ENCODE assay signal across 16 cellular contexts in the genomic region with DNA sequence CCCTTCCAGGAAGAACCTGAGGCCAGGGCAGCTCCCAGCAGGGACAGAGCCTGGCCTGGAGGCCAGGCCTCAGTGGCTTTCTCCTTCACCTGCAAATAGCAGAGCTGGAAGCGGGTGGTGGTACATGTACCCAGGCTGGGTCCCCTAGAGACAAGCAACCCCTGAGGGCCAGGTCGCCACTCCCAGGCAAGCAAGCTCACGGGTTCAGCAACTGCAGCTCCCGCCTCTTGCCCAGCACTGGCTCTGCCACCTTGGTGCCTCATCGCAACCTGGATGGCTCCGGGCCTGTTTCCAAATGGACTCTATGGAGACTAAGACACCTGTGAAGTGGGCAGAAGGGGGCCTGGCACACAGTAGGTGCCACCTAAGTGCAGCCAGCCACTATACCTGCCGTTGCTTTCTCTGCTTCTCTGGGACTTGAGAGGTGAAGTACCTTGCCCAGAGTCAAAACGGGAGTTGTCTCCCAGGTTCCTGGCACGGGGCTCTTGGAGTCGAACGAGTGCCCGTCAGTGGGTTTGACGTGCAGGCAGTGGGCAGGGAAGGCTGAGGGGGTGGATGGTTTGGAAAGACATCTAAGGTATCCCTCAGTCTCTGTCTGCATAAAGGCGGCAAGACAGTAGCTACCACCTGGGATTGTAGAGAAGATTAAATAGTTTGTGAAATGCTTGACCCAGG. TPM values are rescaled to one million over a fixed set of nuclear protein-coding genes. Genes with fewer than 3 reads are reported as not detected.
"Had no signal": no experiment of that assay in that cellular context is flagged by ENCODE, and none has a peak within 500 bp of the region (broad histone marks: within the 10 kb centered on the region; RNA-seq: fewer than 3 reads in every experiment).

No MANE protein-coding gene starts in this region.

- H3K4me3 ChIP-seq: tibial artery had no signal

- H3K36me3 ChIP-seq: brain microvascular endothelial cell, tibial artery, vagina had no signal

- H3K9me3 Mint-ChIP-seq: activated B cell treated with CpG ODN at 0.5 μM for 24 hours; activated CD8-positive, alpha-beta T cell treated with anti-CD3 and anti-CD28 coated beads for 36 hours; activated T-cell treated with anti-CD3 and anti-CD28 coated beads, Interleukin-2, amount 50 U/mL, for 4 hours; stimulated activated naive B cell treated with anti-CD40 and anti-IgM and Interleukin-4, amounts not matched to agents 10 μg/mL and 1 μg/mL and 100 μg/mL, for 72 hours had no signal

- DNase-seq: activated B cell treated with CpG ODN at 0.5 μM for 24 hours; activated CD4-positive, alpha-beta T cell treated with anti-CD3 and anti-CD28 coated beads for 48 hours; activated CD8-positive, alpha-beta T cell treated with anti-CD3 and anti-CD28 coated beads for 36 hours; activated gamma-delta T cell; activated T-cell treated with anti-CD3 and anti-CD28 coated beads, Interleukin-2, amount 50 U/mL, for 4 hours; amniotic stem cell; brain microvascular endothelial cell; dermis blood vessel endothelial cell; kidney glomerular epithelial cell; left ventricle myocardium superior; stimulated activated CD4-positive, alpha-beta T cell treated with anti-CD3 and anti-CD28 coated beads, Interleukin-2, amount 100 ng/mL, for 48 hours; stimulated activated naive B cell treated with anti-CD40 and anti-IgM and Interleukin-4, amounts not matched to agents 10 μg/mL and 1 μg/mL and 100 μg/mL, for 72 hours; tibial artery had no signal

- H3K9me3 ChIP-seq: tibial artery, vagina had no signal

- H3K4me3 Mint-ChIP-seq: activated B cell treated with CpG ODN at 0.5 μM for 24 hours; activated CD8-positive, alpha-beta T cell treated with anti-CD3 and anti-CD28 coated beads for 36 hours; activated naive CD8-positive, alpha-beta T cell; activated T-cell treated with anti-CD3 and anti-CD28 coated beads, Interleukin-2, amount 50 U/mL, for 4 hours; stimulated activated naive B cell treated with anti-CD40 and anti-IgM and Interleukin-4, amounts not matched to agents 10 μg/mL and 1 μg/mL and 100 μg/mL, for 72 hours had no signal

- H3K27ac ChIP-seq: brain microvascular endothelial cell, tibial artery, vagina had no signal

- H3K27ac Mint-ChIP-seq: activated B cell treated with CpG ODN at 0.5 μM for 24 hours; activated CD8-positive, alpha-beta T cell treated with anti-CD3 and anti-CD28 coated beads for 36 hours; activated naive CD8-positive, alpha-beta T cell; stimulated activated naive B cell treated with anti-CD40 and anti-IgM and Interleukin-4, amounts not matched to agents 10 μg/mL and 1 μg/mL and 100 μg/mL, for 72 hours had no signal

- H3K36me3 Mint-ChIP-seq: activated naive CD8-positive, alpha-beta T cell; stimulated activated naive B cell treated with anti-CD40 and anti-IgM and Interleukin-4, amounts not matched to agents 10 μg/mL and 1 μg/mL and 100 μg/mL, for 72 hours had no signal

- H3K27me3 ChIP-seq: vagina had no signal

RNA-seq across cellular contexts. Expression of a gene that starts 2.4 kb away (rescaled TPM):
- total RNA-seq: T-helper 2 cell treated with Interferon-gamma antibody and Interleukin-4, amounts not matched to agents 100 ng/mL and 5 ng/mL, for 36 hours had no signal
